19 cellular contexts compared by ENCODE assay signal in genomic region chr15:91384189-91384720, GRCh38.
"Had no signal": no experiment of that assay in that cellular context is flagged by ENCODE, and none has a peak within 500 bp of the region (broad histone marks: within the 10 kb centered on the region; RNA-seq: fewer than 3 reads in every experiment).

No MANE protein-coding gene starts in this region.

- DNase-seq: activated CD4-positive, alpha-beta memory T cell treated with anti-CD3 and anti-CD28 coated beads for 36 hours; activated CD4-positive, alpha-beta T cell treated with anti-CD3 and anti-CD28 coated beads for 4 hours; activated CD4-positive, CD25-positive, alpha-beta regulatory T cell; activated naive CD4-positive, alpha-beta T cell treated with Interleukin-2 at 50 U/mL for 16 hours; activated T-cell treated with anti-CD3 and anti-CD28 coated beads, Interleukin-2, amount 50 U/mL, for 48 hours; amygdala; heart right ventricle; islet precursor cell; left cardiac atrium; mammary epithelial cell; midbrain; natural killer cell; retina; stimulated activated CD4-positive, alpha-beta T cell treated with anti-CD3 and anti-CD28 coated beads, Interleukin-2, amount 100 ng/mL, for 48 hours; stimulated activated CD8-positive, alpha-beta memory T cell treated with anti-CD3 and anti-CD28 coated beads, Interleukin-4, amount 100 ng/mL, for 48 hours; stimulated activated naive B cell treated with anti-CD40 and anti-IgM and Interleukin-4, amounts not matched to agents 10 μg/mL and 1 μg/mL and 100 μg/mL, for 72 hours; transverse colon; uterus had no signal

- H3K27me3 ChIP-seq: heart right ventricle, transverse colon, uterus had no signal

- H3K4me1 ChIP-seq: transverse colon, uterus had no signal

- H3K27ac ChIP-seq: epithelial cell of prostate, transverse colon, uterus had no signal

- ATAC-seq: left cardiac atrium; natural killer cell; stimulated activated naive B cell treated with anti-CD40 and anti-IgM and Interleukin-4, amounts not matched to agents 10 μg/mL and 1 μg/mL and 100 μg/mL, for 72 hours had no signal

- H3K4me3 ChIP-seq: heart right ventricle, transverse colon, uterus had no signal

- H3K9me3 ChIP-seq: transverse colon, uterus had no signal

- H3K36me3 ChIP-seq: heart right ventricle, transverse colon, uterus had no signal
